ENCODE assay signal across 11 cellular contexts in genomic region chr1:15521209-15521887, GRCh38. TPM values are rescaled to one million over a fixed set of nuclear protein-coding genes. Genes with fewer than 3 reads are reported as not detected.
DNase-seq lines count a peak whose midpoint lies in the region; ATAC-seq, FAIRE-seq and TF ChIP-seq lines count a peak whose summit lies in the region.
"Not testable (repeated sequence)": the region's sequence is repeated elsewhere in the genome, so short reads cannot be mapped to it uniquely, and the experiment has no call there.
"Had no signal": no experiment of that assay in that cellular context is flagged by ENCODE, and none has a peak within 500 bp of the region (broad histone marks: within the 10 kb centered on the region; RNA-seq: fewer than 3 reads in every experiment).

No MANE protein-coding gene starts in this region.

- TF ChIP-seq RAD21 in K562 (CRISPR knock-in tag; conservative IDR thresholded peaks at IDR 0.05 in 1 of 2, IDR thresholded peaks at IDR 0.05 in 1 of 2) = not testable (repeated sequence)

- not testable (repeated sequence) for H4K20me1 ChIP-seq in Karpas-422 (ENCODE audit: insufficient read depth, low read depth, low read length); K562 (replicated peaks; ENCODE audit: control insufficient read depth, insufficient read depth, low read length)

- H3K4me1 ChIP-seq in Karpas-422 (ENCODE audit: low read length) (peaks cover 24% of the 10 kb centered on the region), K562 (replicated peaks in 1 of 2; ENCODE audit: control insufficient read depth in 2 of 2, insufficient read depth in 2 of 2, low read length in 2 of 2) (peaks cover 8 to 36% of the 10 kb centered on the region in 2 experiments), sigmoid colon (peaks cover 0 to 28% (median 19%) of the 10 kb centered on the region in 4 donors)
- peaks cover 13 to 17% of the 10 kb centered on the region in 2 donors for H3K4me1 ChIP-seq in naive thymus-derived CD4-positive, alpha-beta T cell (ENCODE audit: control insufficient read depth in 2 of 2, insufficient read depth in 2 of 2, low read length in 2 of 2)

- H3K9ac ChIP-seq in Karpas-422 (ENCODE audit: low read length) = not testable (repeated sequence)
- peak overlapping the region in 1 of 2 experiments; percentile 36; a peak in 1 of 4 replicates for H3K9ac ChIP-seq in K562 (ENCODE audit: insufficient read depth in 1 of 2, low read depth in 2 of 2, low read length in 2 of 2)

- not testable (repeated sequence) for H3K9me1 ChIP-seq in K562 (ENCODE audit: control insufficient read depth, insufficient read depth, low read length)

- not testable (repeated sequence) for H3K9me3 ChIP-seq in Karpas-422 (ENCODE audit: low read length); K562 (replicated peaks; ENCODE audit: control insufficient read depth, insufficient read depth, low read depth, low read length); naive thymus-derived CD4-positive, alpha-beta T cell (ENCODE audit: control insufficient read depth in 2 of 3, low read length in 3 of 3); sigmoid colon

- H3K9me3 Mint-ChIP-seq in T-helper 2 cell treated with Interferon-gamma antibody and Interleukin-4, amounts not matched to agents 5 μg/mL and 100 μg/mL, for 36 hours; activated T-helper 1 cell treated with anti-CD3 and anti-CD28 coated beads, Interleukin-12 subunit alpha, Interleukin-12 subunit beta, Interleukin-2, Interleukin-4 antibody, amounts not matched to agents 30 ng/mL and 10 ng/mL and 1 ng/mL, durations not matched to agents 14 hours and 24 hours and 36 hours; naive thymus-derived CD4-positive, alpha-beta T cell: not testable (repeated sequence)

- not testable (repeated sequence) for TF ChIP-seq CTCF in K562 (IDR thresholded peaks at IDR 0.05 in 2 of 3, conservative IDR thresholded peaks at IDR 0.05 in 1 of 3; ENCODE audit: insufficient read depth in 2 of 3, low read depth in 1 of 3, low read length in 3 of 3); sigmoid colon (IDR thresholded peaks at IDR 0.05)

- DNase-seq in Karpas-422; T-helper 2 cell treated with Interferon-gamma antibody and Interleukin-4, amounts not matched to agents 5 μg/mL and 100 μg/mL, for 36 hours (ENCODE audit: low spot score); activated T-helper 1 cell treated with anti-CD3 and anti-CD28 coated beads, Interleukin-12 subunit alpha, Interleukin-12 subunit beta, Interleukin-2, Interleukin-4 antibody, amounts not matched to agents 30 ng/mL and 10 ng/mL and 1 ng/mL, durations not matched to agents 14 hours and 24 hours and 36 hours (ENCODE audit: low spot score); K562 (ENCODE audit: extremely low read depth in 1 of 4, low spot score in 3 of 4); naive thymus-derived CD4-positive, alpha-beta T cell: not testable (repeated sequence)
- peak; percentile 26 for DNase-seq in kidney glomerular epithelial cell (lab: John Stamatoyannopoulos, UW)
- peak; percentile 58 for DNase-seq in sigmoid colon

- H3K9me2 ChIP-seq in Karpas-422 (replicated peaks; ENCODE audit: insufficient read depth, low read length) = not testable (repeated sequence)

- TF ChIP-seq EP300 in K562 (IDR thresholded peaks at IDR 0.05; ENCODE audit: low read length); sigmoid colon (IDR thresholded peaks at IDR 0.05): not testable (repeated sequence)

- peaks cover 29% of the 10 kb centered on the region for H3K36me3 Mint-ChIP-seq in T-helper 2 cell treated with Interferon-gamma antibody and Interleukin-4, amounts not matched to agents 5 μg/mL and 100 μg/mL, for 36 hours (ENCODE audit: low read depth)
- peaks cover 32% of the 10 kb centered on the region for H3K36me3 Mint-ChIP-seq in activated T-helper 1 cell treated with anti-CD3 and anti-CD28 coated beads, Interleukin-12 subunit alpha, Interleukin-12 subunit beta, Interleukin-2, Interleukin-4 antibody, amounts not matched to agents 30 ng/mL and 10 ng/mL and 1 ng/mL, durations not matched to agents 14 hours and 24 hours and 36 hours (ENCODE audit: low read depth)
- peaks cover 6 to 37% (median 11%) of the 10 kb centered on the region in 5 donors for H3K36me3 Mint-ChIP-seq in naive thymus-derived CD4-positive, alpha-beta T cell

- H3K4me3 ChIP-seq in Karpas-422 (ENCODE audit: low read length); K562; naive thymus-derived CD4-positive, alpha-beta T cell (ENCODE audit: low read length); sigmoid colon: not testable (repeated sequence)

- not testable (repeated sequence) for TF ChIP-seq POLR2A in K562 (conservative IDR thresholded peaks at IDR 0.05); sigmoid colon (IDR thresholded peaks at IDR 0.05)

- peaks cover 46% of the 10 kb centered on the region for H3K4me1 Mint-ChIP-seq in T-helper 2 cell treated with Interferon-gamma antibody and Interleukin-4, amounts not matched to agents 5 μg/mL and 100 μg/mL, for 36 hours (ENCODE audit: low read depth)
- peaks cover 69% of the 10 kb centered on the region for H3K4me1 Mint-ChIP-seq in activated T-helper 1 cell treated with anti-CD3 and anti-CD28 coated beads, Interleukin-12 subunit alpha, Interleukin-12 subunit beta, Interleukin-2, Interleukin-4 antibody, amounts not matched to agents 30 ng/mL and 10 ng/mL and 1 ng/mL, durations not matched to agents 14 hours and 24 hours and 36 hours (ENCODE audit: low read depth)
- peaks cover 30 to 59% (median 45%) of the 10 kb centered on the region in 7 donors for H3K4me1 Mint-ChIP-seq in naive thymus-derived CD4-positive, alpha-beta T cell

- H3K79me2 ChIP-seq in Karpas-422 (ENCODE audit: low read length) (peaks cover 61% of the 10 kb centered on the region), K562 (ENCODE audit: control insufficient read depth, insufficient read depth, low read length) (peaks cover 38% of the 10 kb centered on the region)

- WGBS in K562 (ENCODE audit: insufficient coverage, low coverage, missing lambda C conversion rate) = 73% methylated on average over 15 of the region's 17 CpGs
- WGBS in sigmoid colon, 2 donors = 92 to 93% methylated on average over 17 of the region's 17 CpGs

- H3K4me2 ChIP-seq in Karpas-422 (ENCODE audit: low read depth, low read length, poor library complexity, severe bottlenecking) = peak overlapping the region; percentile 82
- not testable (repeated sequence) for H3K4me2 ChIP-seq in K562 (ENCODE audit: insufficient read depth, low read length)

- H3K27me3 Mint-ChIP-seq in T-helper 2 cell treated with Interferon-gamma antibody and Interleukin-4, amounts not matched to agents 5 μg/mL and 100 μg/mL, for 36 hours (ENCODE audit: low read depth); activated T-helper 1 cell treated with anti-CD3 and anti-CD28 coated beads, Interleukin-12 subunit alpha, Interleukin-12 subunit beta, Interleukin-2, Interleukin-4 antibody, amounts not matched to agents 30 ng/mL and 10 ng/mL and 1 ng/mL, durations not matched to agents 14 hours and 24 hours and 36 hours (ENCODE audit: insufficient read depth); naive thymus-derived CD4-positive, alpha-beta T cell: not testable (repeated sequence)

- FAIRE-seq in K562 (lab: Jason Lieb, UNC) = not testable (repeated sequence)

- H3K4me3 Mint-ChIP-seq in T-helper 2 cell treated with Interferon-gamma antibody and Interleukin-4, amounts not matched to agents 5 μg/mL and 100 μg/mL, for 36 hours = peak overlapping the region; percentile 1
- peak overlapping the region; percentile 29 for H3K4me3 Mint-ChIP-seq in activated T-helper 1 cell treated with anti-CD3 and anti-CD28 coated beads, Interleukin-12 subunit alpha, Interleukin-12 subunit beta, Interleukin-2, Interleukin-4 antibody, amounts not matched to agents 30 ng/mL and 10 ng/mL and 1 ng/mL, durations not matched to agents 14 hours and 24 hours and 36 hours
- peak overlapping the region in 6 of 10 donors; percentile 7 to 46 (median 28) for H3K4me3 Mint-ChIP-seq in naive thymus-derived CD4-positive, alpha-beta T cell

- ATAC-seq in K562; naive thymus-derived CD4-positive, alpha-beta T cell: not testable (repeated sequence)

- not testable (repeated sequence) for H3K27ac ChIP-seq in Karpas-422 (ENCODE audit: low read length); sigmoid colon
- H3K27ac ChIP-seq in K562 (ENCODE audit: extremely low read depth, low read depth, low read length) = peak overlapping the region; percentile 43; the same call in 1 of the 3 replicates
- peak overlapping the region; percentile 8 for H3K27ac ChIP-seq in naive thymus-derived CD4-positive, alpha-beta T cell (ENCODE audit: low read depth, low read length)

- H3K36me3 ChIP-seq in Karpas-422 (ENCODE audit: insufficient read depth, low read length) (peaks cover 18% of the 10 kb centered on the region), K562 (ENCODE audit: control insufficient read depth, insufficient read depth, low read length) (peaks cover 27% of the 10 kb centered on the region), sigmoid colon (peaks cover 0 to 18% (median 3%) of the 10 kb centered on the region in 4 donors)
- H3K36me3 ChIP-seq in naive thymus-derived CD4-positive, alpha-beta T cell (ENCODE audit: control insufficient read depth in 2 of 3, insufficient read depth in 3 of 3, low read length in 3 of 3) = not testable (repeated sequence)

- intact Hi-C loops in activated T-helper 1 cell treated with anti-CD3 and anti-CD28 coated beads, Interleukin-12 subunit alpha, Interleukin-12 subunit beta, Interleukin-2, Interleukin-4 antibody, amounts not matched to agents 30 ng/mL and 10 ng/mL and 1 ng/mL, durations not matched to agents 14 hours and 24 hours and 36 hours (cut with micrococcal nuclease) = loop anchor here (5.0 to 10.0 kb wide), 2 partner anchors 174 to 1913 kb away; partner anchors contain the start of gene RCC2
- intact Hi-C loops in K562 (cut with micrococcal nuclease) = loop anchor here (10.0 kb wide), 1 partner anchor 313 kb away; no protein-coding TSS in a partner anchor
- intact Hi-C loops in naive thymus-derived CD4-positive, alpha-beta T cell (cut with micrococcal nuclease) = loop anchor here (10.0 kb wide), 3 partner anchors 177 to 1383 kb away; no protein-coding TSS in a partner anchor
- intact Hi-C loops in sigmoid colon (cut with DNase I) = loop anchor here (5.0 to 10.0 kb wide), 3 partner anchors 109 to 1533 kb away; partner anchors contain the start of genes SDHB and TMEM51

- not testable (repeated sequence) for H2AFZ ChIP-seq in Karpas-422 (ENCODE audit: low read length); K562 (ENCODE audit: low read depth, low read length)

- in situ Hi-C loops in K562 (cut with MboI) = not testable (repeated sequence)

- POLR2A ChIA-PET in K562 (lab: Yijun Ruan, JAX) = interaction anchor here (0.6 kb wide), 1 partner anchor 165 kb away, joined by 3 read pairs; no protein-coding TSS in a partner anchor
- POLR2A ChIA-PET in naive thymus-derived CD4-positive, alpha-beta T cell (lab: Charles Lee) = not testable (repeated sequence)

- CTCF ChIA-PET in K562 (lab: Yijun Ruan, JAX; ENCODE audit: low intra/inter-chr PET ratio); naive thymus-derived CD4-positive, alpha-beta T cell (lab: Charles Lee): not testable (repeated sequence)

- H3K27ac Mint-ChIP-seq in T-helper 2 cell treated with Interferon-gamma antibody and Interleukin-4, amounts not matched to agents 5 μg/mL and 100 μg/mL, for 36 hours = peak overlapping the region; percentile 51
- peak overlapping the region; percentile 43 for H3K27ac Mint-ChIP-seq in activated T-helper 1 cell treated with anti-CD3 and anti-CD28 coated beads, Interleukin-12 subunit alpha, Interleukin-12 subunit beta, Interleukin-2, Interleukin-4 antibody, amounts not matched to agents 30 ng/mL and 10 ng/mL and 1 ng/mL, durations not matched to agents 14 hours and 24 hours and 36 hours
- H3K27ac Mint-ChIP-seq in naive thymus-derived CD4-positive, alpha-beta T cell = peak overlapping the region in 4 of 9 donors; percentile 22 to 68 (median 66)

- BruUV-seq in K562 (replicated peaks; lab: Mats Ljungman, UMichigan) = not testable (repeated sequence)

- not testable (repeated sequence) for H3K27me3 ChIP-seq in Karpas-422 (ENCODE audit: low read length); K562 (ENCODE audit: control insufficient read depth in 2 of 2, insufficient read depth in 2 of 2, low read length in 2 of 2); naive thymus-derived CD4-positive, alpha-beta T cell (ENCODE audit: control insufficient read depth in 2 of 2, insufficient read depth in 2 of 2, low read length in 2 of 2); sigmoid colon

RNA-seq across cellular contexts. Expression of gene CASP9, which starts 2.7 kb away (rescaled TPM):
- total RNA-seq in Karpas-422 (2014; rRNA removed; shearing (Covaris generic); ENCODE audit: low replicate concordance) = 26.1 and 31.8 TPM in 2 replicates
- total RNA-seq in activated T-helper 1 cell treated with anti-CD3 and anti-CD28 coated beads, Interleukin-12 subunit alpha, Interleukin-12 subunit beta, Interleukin-2, Interleukin-4 antibody, amounts not matched to agents 30 ng/mL and 10 ng/mL and 1 ng/mL, durations not matched to agents 14 hours and 24 hours and 36 hours = 19.5 and 21.0 TPM in 2 replicates
- 39.0 and 62.3 TPM in 2 replicates for total RNA-seq in K562 (2011; cell fraction: chromatin; rRNA removed; ENCODE audit: low replicate concordance)
- 32.2 and 37.4 TPM in 2 replicates for total RNA-seq in K562 (2011; cell fraction: nucleolus; rRNA removed)
- 33.4 and 38.2 TPM in 2 replicates for total RNA-seq in K562 (2011; cell fraction: nucleoplasm; rRNA removed)
- total RNA-seq in K562 (2014; rRNA removed) (30.7 and 35.7 TPM in 2 replicates), K562 (2014; rRNA removed; fragmentation: Illumina TruSeq; extraction: Trizol) (23.5 and 25.4 TPM in 2 replicates), K562 (2015; rRNA removed; fragmentation: Illumina TruSeq; extraction: Trizol) (25.2 and 25.5 TPM in 2 replicates), K562 (2021) (30.5 and 31.7 TPM in 2 replicates), sigmoid colon (10 to 100 TPM in 2 of 4 donors, 1 to 10 TPM in 2; 6.2 to 18.2 (median 10.0) TPM)
- polyA plus RNA-seq in K562 (2011; rRNA removed) (54.1 and 66.1 TPM in 2 replicates), K562 (2014; fragmentation: Illumina TruSeq; extraction: Trizol) (37.4 and 38.9 TPM in 2 replicates), K562 (2014; fragmentation: Nextera tagmentation; extraction: Ambion mirVana) (10 to 100 TPM; 10.8 to 13.9 TPM), K562 (2014; rRNA removed) (30.9 and 39.1 TPM in 2 replicates), sigmoid colon (10 to 100 TPM; 11.4 to 17.8 (median 16.3) TPM)
- 80.5 and 83.5 TPM in 2 replicates for polyA plus RNA-seq in K562 (2011; cell fraction: cytosol; rRNA removed)
- polyA plus RNA-seq in K562 (2011; cell fraction: nucleus; rRNA removed) = 61.4 and 80.3 TPM in 2 replicates
- 24.6 and 39.3 TPM in 2 replicates for polyA plus RNA-seq in K562 (2012)
- polyA minus RNA-seq in K562 (2011; rRNA and poly(A)+ RNA removed) = 38.5 and 40.2 TPM in 2 replicates
- 25.8 and 31.2 TPM in 2 replicates for polyA minus RNA-seq in K562 (2011; cell fraction: cytosol; rRNA and poly(A)+ RNA removed)
- polyA minus RNA-seq in K562 (2011; cell fraction: nucleus; rRNA and poly(A)+ RNA removed) = 15.8 and 29.1 TPM in 2 replicates
- total RNA-seq in naive thymus-derived CD4-positive, alpha-beta T cell = 10 to 100 TPM; 14.7 to 22.2 (median 15.7) TPM
- 1 to 10 TPM; 9.0 to 9.3 TPM for polyA plus RNA-seq in naive thymus-derived CD4-positive, alpha-beta T cell

RNA-seq across cellular contexts. Expression of gene DNAJC16, which starts 5.3 kb away (rescaled TPM):
- 15.5 and 31.0 TPM in 2 replicates for total RNA-seq in Karpas-422 (2014; rRNA removed; shearing (Covaris generic); ENCODE audit: low replicate concordance)
- 18.8 and 19.8 TPM in 2 replicates for total RNA-seq in activated T-helper 1 cell treated with anti-CD3 and anti-CD28 coated beads, Interleukin-12 subunit alpha, Interleukin-12 subunit beta, Interleukin-2, Interleukin-4 antibody, amounts not matched to agents 30 ng/mL and 10 ng/mL and 1 ng/mL, durations not matched to agents 14 hours and 24 hours and 36 hours
- 65.3 and 80.0 TPM in 2 replicates for total RNA-seq in K562 (2011; cell fraction: chromatin; rRNA removed; ENCODE audit: low replicate concordance)
- 37.4 and 46.5 TPM in 2 replicates for total RNA-seq in K562 (2011; cell fraction: nucleolus; rRNA removed)
- total RNA-seq in K562 (2011; cell fraction: nucleoplasm; rRNA removed) = 56.1 and 70.4 TPM in 2 replicates
- total RNA-seq in K562 (2014; rRNA removed) = 9.1 and 12.2 TPM in 2 replicates
- 16.2 and 18.7 TPM in 2 replicates for total RNA-seq in K562 (2014; rRNA removed; fragmentation: Illumina TruSeq; extraction: Trizol)
- 11.9 and 16.2 TPM in 2 replicates for total RNA-seq in K562 (2015; rRNA removed; fragmentation: Illumina TruSeq; extraction: Trizol)
- total RNA-seq in K562 (2021) = 15.6 and 16.8 TPM in 2 replicates
- polyA plus RNA-seq in K562 (2011; rRNA removed) = 16.7 and 22.8 TPM in 2 replicates
- polyA plus RNA-seq in K562 (2011; cell fraction: cytosol; rRNA removed) = 6.9 and 11.3 TPM in 2 replicates
- 24.2 and 24.8 TPM in 2 replicates for polyA plus RNA-seq in K562 (2011; cell fraction: nucleus; rRNA removed)
- polyA plus RNA-seq in K562 (2012) = 6.9 and 7.2 TPM in 2 replicates
- 11.0 and 12.8 TPM in 2 replicates for polyA plus RNA-seq in K562 (2014; fragmentation: Illumina TruSeq; extraction: Trizol)
- 1 to 10 TPM; 6.9 to 8.6 TPM for polyA plus RNA-seq in K562 (2014; fragmentation: Nextera tagmentation; extraction: Ambion mirVana)
- polyA plus RNA-seq in K562 (2014; rRNA removed) = 8.8 and 11.3 TPM in 2 replicates
- 33.4 and 40.9 TPM in 2 replicates for polyA minus RNA-seq in K562 (2011; rRNA and poly(A)+ RNA removed)
- polyA minus RNA-seq in K562 (2011; cell fraction: cytosol; rRNA and poly(A)+ RNA removed) = 14.0 and 19.7 TPM in 2 replicates
- polyA minus RNA-seq in K562 (2011; cell fraction: nucleus; rRNA and poly(A)+ RNA removed) = 8.9 and 20.7 TPM in 2 replicates
- 10 to 100 TPM; 17.8 to 29.4 (median 25.0) TPM for total RNA-seq in naive thymus-derived CD4-positive, alpha-beta T cell
- polyA plus RNA-seq in naive thymus-derived CD4-positive, alpha-beta T cell = 10 to 100 TPM in 1 of 2 donors, 1 to 10 TPM in 1; 9.6 to 10.0 TPM
- total RNA-seq in sigmoid colon = 10 to 100 TPM; 11.4 to 20.5 (median 16.8) TPM
- 1 to 10 TPM; 1.2 to 8.6 (median 1.2) TPM for polyA plus RNA-seq in sigmoid colon

RNA-seq across cellular contexts. Expression of gene CELA2B, which starts 45.4 kb away (rescaled TPM):
- not detected in 2 replicates for total RNA-seq in Karpas-422 (2014; rRNA removed; shearing (Covaris generic); ENCODE audit: low replicate concordance)
- total RNA-seq in activated T-helper 1 cell treated with anti-CD3 and anti-CD28 coated beads, Interleukin-12 subunit alpha, Interleukin-12 subunit beta, Interleukin-2, Interleukin-4 antibody, amounts not matched to agents 30 ng/mL and 10 ng/mL and 1 ng/mL, durations not matched to agents 14 hours and 24 hours and 36 hours = not detected in 2 replicates
- not detected in 2 replicates for total RNA-seq in K562 (2011; cell fraction: chromatin; rRNA removed; ENCODE audit: low replicate concordance)
- not detected in 2 replicates for total RNA-seq in K562 (2011; cell fraction: nucleolus; rRNA removed)
- total RNA-seq in K562 (2011; cell fraction: nucleoplasm; rRNA removed) = not detected in 2 replicates
- total RNA-seq in K562 (2014; rRNA removed) (2.1 TPM in 1 of 2 replicates, not detected in the other), K562 (2014; rRNA removed; fragmentation: Illumina TruSeq; extraction: Trizol) (not detected in 2 replicates), K562 (2015; rRNA removed; fragmentation: Illumina TruSeq; extraction: Trizol) (not detected in 2 replicates), K562 (2021) (0.40 and 0.51 TPM in 2 replicates), sigmoid colon (not detected)
- polyA plus RNA-seq in K562 (2011; rRNA removed) (not detected in 2 replicates), K562 (2014; fragmentation: Illumina TruSeq; extraction: Trizol) (not detected in 2 replicates), K562 (2014; fragmentation: Nextera tagmentation; extraction: Ambion mirVana) (under 1 TPM in 1 of 2 experiments, not detected in 1; 0.25 TPM), K562 (2014; rRNA removed) (0.25 and 0.39 TPM in 2 replicates), sigmoid colon (not detected)
- polyA plus RNA-seq in K562 (2011; cell fraction: cytosol; rRNA removed) = 0.31 TPM in 1 of 2 replicates, not detected in the other
- polyA plus RNA-seq in K562 (2011; cell fraction: nucleus; rRNA removed) = not detected in 2 replicates
- polyA plus RNA-seq in K562 (2012) = 0.28 TPM in 1 of 2 replicates, not detected in the other
- polyA minus RNA-seq in K562 (2011; rRNA and poly(A)+ RNA removed) = 0.28 TPM in 1 of 2 replicates, not detected in the other
- polyA minus RNA-seq in K562 (2011; cell fraction: cytosol; rRNA and poly(A)+ RNA removed) = not detected in 2 replicates
- polyA minus RNA-seq in K562 (2011; cell fraction: nucleus; rRNA and poly(A)+ RNA removed) = not detected in 2 replicates
- not detected for total RNA-seq in naive thymus-derived CD4-positive, alpha-beta T cell
- not detected for polyA plus RNA-seq in naive thymus-derived CD4-positive, alpha-beta T cell
- total RNA-seq: A673, IMR-90, OCI-LY7, SK-MEL-5 had no signal
- polyA plus RNA-seq: IMR-90 had no signal
